Comparison of ENCODE assay signal across 8 cellular contexts in the genomic region with DNA sequence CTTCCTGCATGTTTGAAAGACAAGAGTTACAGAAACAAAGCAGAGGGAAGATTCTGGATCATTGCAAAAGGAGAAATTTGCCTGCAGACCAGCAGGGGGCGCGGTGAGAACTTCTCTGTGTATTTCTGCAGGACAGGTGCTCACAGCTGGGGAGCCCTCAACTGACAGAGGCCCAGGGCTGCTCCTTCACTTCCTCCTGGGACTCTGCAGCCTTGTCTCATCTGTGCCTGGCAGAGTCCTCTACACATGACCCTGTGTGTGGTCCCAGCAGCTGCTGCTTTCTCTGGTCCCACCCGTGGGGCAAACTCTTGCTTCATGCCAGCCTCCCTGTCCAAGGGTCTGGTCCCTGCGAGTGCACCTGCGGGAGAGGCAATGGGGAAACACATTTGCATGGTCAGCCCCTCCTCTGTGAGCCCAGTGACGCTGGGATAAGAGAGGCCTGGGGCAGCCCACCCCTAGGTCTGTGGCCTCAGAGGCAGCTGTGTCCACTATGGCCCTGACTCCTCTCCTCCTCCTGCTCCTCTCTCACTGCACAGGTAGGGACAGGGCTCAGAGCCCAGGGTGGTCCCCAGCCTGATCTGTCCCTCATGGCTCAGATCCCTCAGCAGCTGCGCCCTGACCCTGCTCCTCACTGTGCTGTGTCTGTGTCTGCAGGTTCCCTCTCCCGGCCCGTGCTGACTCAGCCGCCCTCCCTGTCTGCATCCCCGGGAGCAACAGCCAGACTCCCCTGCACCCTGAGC. TPM values are rescaled to one million over a fixed set of nuclear protein-coding genes. Genes with fewer than 3 reads are reported as not detected.
DNase-seq lines count a peak whose midpoint lies in the region; ATAC-seq and TF ChIP-seq lines count a peak whose summit lies in the region.

No MANE protein-coding gene starts in this region.

- TF ChIP-seq CTCF in GM12865 (IDR thresholded peaks at IDR 0.05; ENCODE audit: insufficient read depth, low read depth, low read length, missing control alignments) = peak; percentile 67
- peak; percentile 84 for TF ChIP-seq CTCF in cardiac fibroblast (IDR thresholded peaks at IDR 0.05; ENCODE audit: low read depth, low read length)

- peak; percentile 14 for DNase-seq in A172 (ENCODE audit: low spot score)
- peak; percentile 75 for DNase-seq in GM12865 (ENCODE audit: low read depth)
- DNase-seq in cardiac fibroblast (ENCODE audit: low read depth in 2 of 2) = peak; percentile 51 to 62
- peak; percentile 61 for DNase-seq in myocyte (ENCODE audit: low read depth)

- H3K4me3 ChIP-seq in GM12865 (ENCODE audit: low read depth, low read length) (no peak overlapping the region), cardiac fibroblast (replicated peaks in 1 of 2; ENCODE audit: low read depth in 2 of 2, low read length in 2 of 2) (no peak overlapping the region)

- TF ChIP-seq POLR2A in Raji (IDR thresholded peaks at IDR 0.05; ENCODE audit: insufficient read depth, low read depth, low read length) = peak; percentile 59

- ATAC-seq in HG03432 (IDR thresholded peaks at IDR 0.05; ENCODE audit: unreplicated experiment) (peak; percentile 71), HG03342 (IDR thresholded peaks at IDR 0.05; ENCODE audit: unreplicated experiment) (no peak), HG02840 (IDR thresholded peaks at IDR 0.05; ENCODE audit: low FRiP score, unreplicated experiment) (no peak)

RNA-seq across cellular contexts. Expression of gene VPREB1, which starts 43.2 kb away (rescaled TPM):
- not detected in 2 replicates for total RNA-seq in A172 (2014; rRNA removed; shearing (Covaris generic))
- not detected in 2 replicates for total RNA-seq in myocyte
- polyA plus RNA-seq in myocyte (2012) = not detected

Comparison
In these comparisons a context has a peak if more than half of its experiments do, and no peak if none do; other contexts are left out.
1. DNase-seq: peak in every context shown above with its lines; median percentile 75 in GM12865; 61 in myocyte; 56 in cardiac fibroblast; 14 in A172.